In the genomic region with DNA sequence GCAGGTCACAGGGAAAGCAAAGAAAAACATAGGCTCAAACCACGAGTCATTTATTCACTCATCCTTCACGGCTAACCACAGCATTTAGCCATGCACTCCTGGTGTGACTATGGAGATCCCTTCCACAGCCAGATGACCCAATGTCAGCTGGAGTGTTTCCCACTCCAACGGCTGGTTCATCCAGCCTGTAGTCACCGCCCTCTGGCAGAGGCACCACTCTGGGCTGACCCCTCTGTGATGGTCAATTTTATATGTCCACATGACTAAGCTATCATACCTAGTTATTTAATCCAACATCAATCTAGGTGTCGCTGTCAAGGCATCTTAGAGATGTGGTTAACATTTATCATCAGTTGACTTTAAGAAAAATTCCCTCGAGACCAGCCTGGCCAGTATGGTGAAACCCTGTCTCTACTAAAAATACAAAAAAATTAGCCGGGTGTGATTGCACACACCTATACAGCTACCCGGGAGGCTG, we compare ENCODE assay signal across 11 cellular contexts. TPM values are rescaled to one million over a fixed set of nuclear protein-coding genes. Genes with fewer than 3 reads are reported as not detected.
DNase-seq lines count a peak whose midpoint lies in the region; ATAC-seq, FAIRE-seq and TF ChIP-seq lines count a peak whose summit lies in the region.
"Had no signal": no experiment of that assay in that cellular context is flagged by ENCODE, and none has a peak within 500 bp of the region (broad histone marks: within the 10 kb centered on the region; RNA-seq: fewer than 3 reads in every experiment).

No MANE protein-coding gene starts in this region.

- H3K4me3 Mint-ChIP-seq in CD4-positive, CD25-positive, alpha-beta regulatory T cell = peak overlapping the region in 1 of 4 donors; percentile 41

- no peaks in the 10 kb centered on the region for H3K36me3 ChIP-seq in CD4-positive, CD25-positive, alpha-beta regulatory T cell (ENCODE audit: control insufficient read depth, insufficient read depth, low read length)
- H3K36me3 ChIP-seq in lung (ENCODE audit: control insufficient read depth in 2 of 2, insufficient read depth in 2 of 2, low read length in 2 of 2) (no peaks in the 10 kb centered on the region), small intestine (ENCODE audit: control insufficient read depth in 2 of 2, insufficient read depth in 2 of 2, low read length in 2 of 2) (no peaks in the 10 kb centered on the region)

- H3K9me3 Mint-ChIP-seq in CD4-positive, CD25-positive, alpha-beta regulatory T cell = no peaks in the 10 kb centered on the region

- no peaks in the 10 kb centered on the region for H3K9me3 ChIP-seq in CD4-positive, CD25-positive, alpha-beta regulatory T cell (ENCODE audit: control insufficient read depth in 2 of 2, low read length in 2 of 2)
- no peaks in the 10 kb centered on the region for H3K9me3 ChIP-seq in lung (ENCODE audit: control insufficient read depth in 2 of 2, insufficient read depth in 1 of 2, low read length in 1 of 2)
- no peaks in the 10 kb centered on the region for H3K9me3 ChIP-seq in small intestine (ENCODE audit: control insufficient read depth, low read depth)

- WGBS in lung, 2 donors = 72 to 77% methylated on average over 8 of the region's 8 CpGs
- WGBS in small intestine, 3 donors = 67 to 78% (median 76%) methylated on average over 8 of the region's 8 CpGs

- no peak for DNase-seq in CD4-positive, CD25-positive, alpha-beta regulatory T cell
- DNase-seq in HT-29 (ENCODE audit: low spot score) (peak; percentile 25), astrocyte of the hippocampus (ENCODE audit: low read depth, low spot score) (peak; percentile 64), lung (ENCODE audit: low spot score) (no peak), HuH-7.5 (ENCODE audit: low spot score) (no peak), small intestine (no peak), NCI-H2029 treated with DMSO at 0.1 percent for 48 hours (lab: John Stamatoyannopoulos, UW) (no peak), pons (ENCODE audit: low spot score) (no peak)
- DNase-seq: activated T-cell treated with anti-CD3 and anti-CD28 coated beads, Interleukin-2, amount 50 U/mL, for 1 hour; NCI-H187 had no signal

- H3K27ac ChIP-seq in CD4-positive, CD25-positive, alpha-beta regulatory T cell (ENCODE audit: insufficient read depth, low read length, poor library complexity, severe bottlenecking) = no peak overlapping the region
- no peak overlapping the region for H3K27ac ChIP-seq in lung (ENCODE audit: low read depth in 1 of 2, low read length in 1 of 2)
- H3K27ac ChIP-seq in small intestine (ENCODE audit: low read depth in 1 of 2, low read length in 1 of 2) = no peak overlapping the region
- H3K27ac ChIP-seq: SK-N-MC had no signal

- no peaks in the 10 kb centered on the region for H3K27me3 ChIP-seq in CD4-positive, CD25-positive, alpha-beta regulatory T cell (ENCODE audit: control insufficient read depth, insufficient read depth, low read length)
- no peaks in the 10 kb centered on the region for H3K27me3 ChIP-seq in lung (ENCODE audit: control insufficient read depth, insufficient read depth)
- H3K27me3 ChIP-seq in small intestine (ENCODE audit: control insufficient read depth in 2 of 2, insufficient read depth in 2 of 2, low read length in 2 of 2) = no peaks in the 10 kb centered on the region

- no peak for ATAC-seq in CD4-positive, CD25-positive, alpha-beta regulatory T cell (ENCODE audit: low read depth in 2 of 2)
- peak; percentile 45 for ATAC-seq in lung (ENCODE audit: insufficient read depth, low FRiP score)

- H3K4me1 ChIP-seq in CD4-positive, CD25-positive, alpha-beta regulatory T cell (ENCODE audit: control insufficient read depth, insufficient read depth, low read length, poor library complexity, severe bottlenecking) = peaks cover 43% of the 10 kb centered on the region
- H3K4me1 ChIP-seq in lung (ENCODE audit: control insufficient read depth in 2 of 2, insufficient read depth in 2 of 2, low read length in 2 of 2) = no peaks in the 10 kb centered on the region
- peaks cover 3 to 11% of the 10 kb centered on the region in 2 donors for H3K4me1 ChIP-seq in small intestine (ENCODE audit: control insufficient read depth in 2 of 2, insufficient read depth in 1 of 2, low read depth in 1 of 2, low read length in 1 of 2)

- peaks cover 11 to 78% (median 47%) of the 10 kb centered on the region in 4 donors for H3K4me1 Mint-ChIP-seq in CD4-positive, CD25-positive, alpha-beta regulatory T cell

- no peak for FAIRE-seq in small intestine (lab: Jason Lieb, UNC)

- no peak overlapping the region for H3K4me3 ChIP-seq in CD4-positive, CD25-positive, alpha-beta regulatory T cell (ENCODE audit: low read depth, low read length)
- H3K4me3 ChIP-seq in lung = no peak overlapping the region
- H3K4me3 ChIP-seq in small intestine (ENCODE audit: low read depth in 1 of 2, low read length in 2 of 2) = no peak overlapping the region
- H3K4me3 ChIP-seq: SK-N-MC had no signal

- H3K27me3 Mint-ChIP-seq in CD4-positive, CD25-positive, alpha-beta regulatory T cell = no peaks in the 10 kb centered on the region

- peaks cover 6% of the 10 kb centered on the region for H3K36me3 Mint-ChIP-seq in CD4-positive, CD25-positive, alpha-beta regulatory T cell

- TF ChIP-seq CTCF in lung (IDR thresholded peaks at IDR 0.05; ENCODE audit: control extremely low read depth, extremely low read depth) = no peak

- H3K27ac Mint-ChIP-seq in CD4-positive, CD25-positive, alpha-beta regulatory T cell = peak overlapping the region; percentile 74 to 100 (median 77)

RNA-seq across cellular contexts. Expression of a gene that starts 9.5 kb away (rescaled TPM):
- 149 TPM for total RNA-seq in CD4-positive, CD25-positive, alpha-beta regulatory T cell
- 10 to 100 TPM; 21.4 to 43.2 (median 31.9) TPM for polyA plus RNA-seq in CD4-positive, CD25-positive, alpha-beta regulatory T cell
- total RNA-seq in HT-29 (2014; rRNA removed; shearing (Covaris generic)) = 100 and 106 TPM in 2 replicates
- 10 to 100 TPM; 21.8 to 25.1 TPM for total RNA-seq in lung
- polyA plus RNA-seq in lung = 10 to 100 TPM; 20.3 to 21.6 TPM
- 10 to 100 TPM in 1 of 3 donors, 1 to 10 TPM in 2; 2.0 to 35.7 (median 6.5) TPM for polyA plus RNA-seq in small intestine

RNA-seq across cellular contexts. Expression of a gene that starts 40.1 kb away (rescaled TPM):
- total RNA-seq in CD4-positive, CD25-positive, alpha-beta regulatory T cell = 167 TPM
- 10 to 100 TPM; 13.5 to 18.7 (median 16.5) TPM for polyA plus RNA-seq in CD4-positive, CD25-positive, alpha-beta regulatory T cell
- total RNA-seq in HT-29 (2014; rRNA removed; shearing (Covaris generic)) = 0.41 and 0.73 TPM in 2 replicates
- 1 to 10 TPM; 5.8 to 6.4 TPM for total RNA-seq in lung
- polyA plus RNA-seq in lung (10 to 100 TPM in 1 of 2 donors, 1 to 10 TPM in 1; 3.9 to 23.1 TPM), small intestine (1 to 10 TPM; 1.1 to 2.8 (median 1.1) TPM)

RNA-seq across cellular contexts. Expression of a gene that starts 43.8 kb away (rescaled TPM):
- 44.0 TPM for total RNA-seq in CD4-positive, CD25-positive, alpha-beta regulatory T cell
- polyA plus RNA-seq in CD4-positive, CD25-positive, alpha-beta regulatory T cell = 10 to 100 TPM; 27.0 to 34.5 (median 29.9) TPM
- total RNA-seq in HT-29 (2014; rRNA removed; shearing (Covaris generic)) = 17.4 and 26.5 TPM in 2 replicates
- total RNA-seq in lung = 10 to 100 TPM; 35.0 to 66.0 TPM
- polyA plus RNA-seq in lung = 10 to 100 TPM; 14.9 to 19.5 TPM
- polyA plus RNA-seq in small intestine = 10 to 100 TPM; 15.4 to 17.2 (median 16.3) TPM

Comparison
In these comparisons a context has a peak if more than half of its experiments do, and no peak if none do; other contexts are left out.
1. DNase-seq: peak in HT-29 (single experiment) and astrocyte of the hippocampus (single experiment); none in CD4-positive, CD25-positive, alpha-beta regulatory T cell (0 of 3), lung (single experiment), HuH-7.5 (single experiment), small intestine (single experiment), NCI-H2029 treated with DMSO at 0.1 percent for 48 hours (single experiment) and pons (single experiment).
2. RNA of a gene that starts 40.1 kb away (total RNA-seq): 167 TPM in CD4-positive, CD25-positive, alpha-beta regulatory T cell (single experiment); 5.8 to 6.4 TPM in lung and 0.41 to 0.73 TPM in HT-29; every median in the first group is over 10 times any median in the second.